ENCODE assay signal across 9 cellular contexts in the genomic region with DNA sequence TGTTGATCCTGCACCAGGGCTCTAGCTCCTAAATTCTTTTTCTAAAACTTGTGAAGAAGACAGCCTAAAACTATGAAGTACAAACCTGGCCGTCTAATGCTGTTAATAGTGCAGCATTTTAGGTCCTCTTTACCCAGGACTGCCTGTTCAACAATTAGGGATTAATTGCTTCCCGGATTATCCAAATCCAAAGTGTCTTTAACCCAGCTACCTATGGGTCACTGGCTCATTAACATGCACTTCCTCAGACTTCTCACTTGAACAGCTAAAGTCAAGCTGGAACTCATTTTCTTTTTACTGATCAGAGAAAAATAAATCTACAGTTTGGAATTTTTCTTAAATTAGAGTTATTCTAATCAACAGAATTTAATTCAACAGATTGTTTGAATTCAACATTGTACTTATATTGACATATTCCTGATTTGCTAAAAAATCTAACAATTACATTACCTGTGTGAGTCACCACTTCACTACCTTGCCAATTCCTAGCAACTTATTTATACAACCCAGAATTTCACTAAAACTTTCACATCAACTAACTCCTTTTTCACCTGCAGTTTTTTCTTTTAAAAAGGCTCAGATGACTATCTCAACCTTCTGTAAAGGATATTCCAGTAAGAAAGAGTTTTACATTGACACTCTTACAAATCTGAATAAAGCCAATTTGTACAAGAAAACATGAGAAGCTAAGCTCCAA. TPM values are rescaled to one million over a fixed set of nuclear protein-coding genes. Genes with fewer than 3 reads are reported as not detected.
A peak's percentile ranks its signal among the peaks of the same experiment; 100 is the strongest.
DNase-seq lines count a peak whose midpoint lies in the region; ATAC-seq, FAIRE-seq and TF ChIP-seq lines count a peak whose summit lies in the region.
"Had no signal": no experiment of that assay in that cellular context is flagged by ENCODE, and none has a peak within 500 bp of the region (broad histone marks: within the 10 kb centered on the region; RNA-seq: fewer than 3 reads in every experiment).

No MANE protein-coding gene starts in this region.

- H3K9me3 ChIP-seq in OCI-LY1 (ENCODE audit: low read length) (no peaks in the 10 kb centered on the region), endodermal cell (ENCODE audit: control insufficient read depth, low read length) (no peaks in the 10 kb centered on the region), parathyroid adenoma (ENCODE audit: control insufficient read depth, low read length) (no peaks in the 10 kb centered on the region)
- H3K9me3 ChIP-seq: mucosa of descending colon had no signal

- FAIRE-seq in D721Med (lab: Jason Lieb, UNC): peak; percentile 77

- H3K79me2 ChIP-seq in OCI-LY1 (ENCODE audit: insufficient read depth, low read length) (peaks cover 65% of the 10 kb centered on the region), parathyroid adenoma (peaks cover 20% of the 10 kb centered on the region)

- no peaks in the 10 kb centered on the region for H3K27me3 Mint-ChIP-seq in endodermal cell (ENCODE audit: insufficient read depth)

- DNase-seq in D721Med (ENCODE audit: insufficient read length, low spot score) (no peak), endodermal cell (no peak), NCI-H1048 (lab: John Stamatoyannopoulos, UW) (no peak), kidney tubule cell (ENCODE audit: low spot score) (no peak)
- no peak for DNase-seq in activated CD4-positive, alpha-beta T cell treated with anti-CD3 and anti-CD28 coated beads, Interleukin-2, amount 50 U/mL, for 4 hours
- DNase-seq: mucosa of descending colon had no signal

- H3K36me3 Mint-ChIP-seq in endodermal cell (ENCODE audit: low read depth): peaks cover 63% of the 10 kb centered on the region

- no peak overlapping the region for H2AFZ ChIP-seq in OCI-LY1 (ENCODE audit: low read length)
- no peak overlapping the region for H2AFZ ChIP-seq in parathyroid adenoma

- peaks cover 76% of the 10 kb centered on the region for H3K36me3 ChIP-seq in OCI-LY1 (ENCODE audit: insufficient read depth, low read length)
- H3K36me3 ChIP-seq in endodermal cell (ENCODE audit: control insufficient read depth, insufficient read depth, low read length): peaks cover 66% of the 10 kb centered on the region
- H3K36me3 ChIP-seq in parathyroid adenoma (ENCODE audit: control insufficient read depth, insufficient read depth, low read length): no peaks in the 10 kb centered on the region

- peaks cover 21% of the 10 kb centered on the region; the same call in 1 of the 2 replicates for H4K20me1 ChIP-seq in OCI-LY1 (ENCODE audit: insufficient read depth, low read length)

- 27 to 45% methylated on average over 1 to 2 of the region's 2 CpGs for WGBS in endodermal cell (ENCODE audit: insufficient coverage in 1 of 2, insufficient read length in 1 of 2), 2 experiments

- H3K9ac ChIP-seq in OCI-LY1 (ENCODE audit: low read length): peak overlapping the region; percentile 96
- H3K9ac ChIP-seq in endodermal cell (ENCODE audit: extremely low read depth, low read length, poor library complexity, severe bottlenecking): peak overlapping the region; percentile 97
- H3K9ac ChIP-seq in parathyroid adenoma: no peak overlapping the region

- no peak overlapping the region for H3K27ac ChIP-seq in OCI-LY1 (ENCODE audit: low read depth, low read length, poor library complexity, severe bottlenecking)
- no peak overlapping the region for H3K27ac ChIP-seq in endodermal cell (ENCODE audit: low read depth, low read length)
- no peak overlapping the region for H3K27ac ChIP-seq in parathyroid adenoma

- H3K4me1 ChIP-seq in OCI-LY1 (ENCODE audit: insufficient read depth, low read length, severe bottlenecking): peaks cover 42% of the 10 kb centered on the region
- peaks cover 2% of the 10 kb centered on the region for H3K4me1 ChIP-seq in endodermal cell (ENCODE audit: control insufficient read depth, insufficient read depth, low read length)
- peaks cover 8% of the 10 kb centered on the region for H3K4me1 ChIP-seq in parathyroid adenoma

- H3K27me3 ChIP-seq in OCI-LY1 (ENCODE audit: insufficient read depth, low read length) (no peaks in the 10 kb centered on the region), endodermal cell (ENCODE audit: control insufficient read depth, insufficient read depth, low read length, poor library complexity, severe bottlenecking) (no peaks in the 10 kb centered on the region), parathyroid adenoma (ENCODE audit: control insufficient read depth, insufficient read depth, low read length) (no peaks in the 10 kb centered on the region)

- ATAC-seq in GM19395 (IDR thresholded peaks at IDR 0.05; ENCODE audit: unreplicated experiment): no peak
- ATAC-seq: mucosa of descending colon had no signal

- peak overlapping the region; percentile 77 for H3K27ac Mint-ChIP-seq in endodermal cell

- peak overlapping the region; percentile 86 for H3K4me3 ChIP-seq in OCI-LY1 (ENCODE audit: low read depth, low read length, poor library complexity, severe bottlenecking)
- H3K4me3 ChIP-seq in endodermal cell (ENCODE audit: low read length): peak overlapping the region; percentile 98
- peak overlapping the region; percentile 96 for H3K4me3 ChIP-seq in parathyroid adenoma (ENCODE audit: low read depth, low read length)
- H3K4me3 ChIP-seq: mucosa of descending colon had no signal

- H3K4me2 ChIP-seq in OCI-LY1 (ENCODE audit: low read length) (peak overlapping the region; percentile 71), parathyroid adenoma (ENCODE audit: low read length) (peak overlapping the region; percentile 88)

- no peaks in the 10 kb centered on the region; the same call in 1 of the 2 replicates for H3F3A ChIP-seq in OCI-LY1 (ENCODE audit: insufficient read depth, low read length)

- peak overlapping the region; percentile 93 for H3K4me3 Mint-ChIP-seq in endodermal cell

- H3K9me2 ChIP-seq in OCI-LY1 (ENCODE audit: low read depth, low read length): no peaks in the 10 kb centered on the region

- TF ChIP-seq CTCF in D721Med (IDR thresholded peaks at IDR 0.05; ENCODE audit: insufficient read depth, missing control alignments): no peak
- no peak for TF ChIP-seq CTCF in OCI-LY1 (IDR thresholded peaks at IDR 0.05; ENCODE audit: low read length)
- TF ChIP-seq CTCF in endodermal cell (conservative IDR thresholded peaks at IDR 0.05): no peak
- TF ChIP-seq CTCF in parathyroid adenoma (IDR thresholded peaks at IDR 0.05): no peak

- no peaks in the 10 kb centered on the region for H3K9me3 Mint-ChIP-seq in endodermal cell

- peaks cover 36% of the 10 kb centered on the region for H3K4me1 Mint-ChIP-seq in endodermal cell

RNA-seq across cellular contexts. Expression of a gene that starts 3.3 kb away (rescaled TPM):
- total RNA-seq in endodermal cell: 100 to 1,000 TPM; 517 to 556 TPM
- 401 TPM for polyA plus RNA-seq in endodermal cell (2013, experiment 1 of 2)
- 378 TPM for polyA plus RNA-seq in endodermal cell (2013, experiment 2 of 2)

RNA-seq across cellular contexts. Expression of a gene that starts 25.6 kb away (rescaled TPM):
- total RNA-seq in endodermal cell: 10 to 100 TPM; 19.5 to 23.4 TPM
- 27.2 TPM for polyA plus RNA-seq in endodermal cell (2013, experiment 1 of 2)
- 25.9 TPM for polyA plus RNA-seq in endodermal cell (2013, experiment 2 of 2)
